Comparison of ENCODE assay signal across 15 cellular contexts in the genomic region with DNA sequence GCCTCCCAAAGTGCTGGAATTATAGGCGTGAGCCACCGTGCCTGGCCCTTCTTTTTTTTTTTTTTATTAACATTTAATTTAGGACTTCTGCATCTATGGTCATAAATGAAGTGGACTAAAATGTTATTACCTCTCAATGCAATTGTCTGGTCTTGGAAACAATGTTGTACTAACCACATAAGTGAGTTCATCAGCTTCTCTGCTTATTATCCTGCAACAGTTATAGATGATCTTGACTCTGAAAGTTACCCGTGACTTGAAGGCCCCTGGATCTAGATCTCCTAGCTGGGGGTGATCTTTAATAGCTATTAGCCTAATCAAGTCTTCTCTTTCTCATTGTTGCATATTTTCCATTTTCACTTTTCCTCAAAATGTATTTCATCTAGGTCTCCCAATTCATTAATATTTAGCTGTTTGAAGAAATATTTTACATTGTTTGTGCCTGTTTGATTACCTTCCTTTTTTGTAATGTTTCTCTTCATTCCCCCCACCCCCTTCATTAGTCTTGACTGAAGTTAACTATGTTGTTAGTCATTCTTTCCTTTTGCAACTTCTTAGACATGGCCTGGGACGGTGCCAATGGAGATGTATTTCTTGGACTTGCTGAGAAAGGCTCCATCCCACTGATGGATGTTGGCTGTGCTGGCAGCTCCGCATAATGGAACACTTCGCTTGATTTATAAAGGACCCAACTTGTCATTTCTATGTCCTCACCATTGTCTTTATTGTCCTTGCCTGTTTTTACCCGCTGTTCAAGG.
DNase-seq lines count a peak whose midpoint lies in the region; ATAC-seq and TF ChIP-seq lines count a peak whose summit lies in the region.
"Had no signal": no experiment of that assay in that cellular context is flagged by ENCODE, and none has a peak within 500 bp of the region (broad histone marks: within the 10 kb centered on the region; RNA-seq: fewer than 3 reads in every experiment).

No MANE protein-coding gene starts in this region.

- DNase-seq in activated CD8-positive, alpha-beta T cell treated with anti-CD3 and anti-CD28 coated beads, Interleukin-2, amount 10 ng/mL, durations not matched to agents 7 days and 5 days = no peak
- DNase-seq in activated CD8-positive, alpha-beta T cell treated with anti-CD3 and anti-CD28 coated beads for 36 hours = no peak
- peak; percentile 95 for DNase-seq in dermis blood vessel endothelial cell
- DNase-seq in kidney glomerular epithelial cell (lab: John Stamatoyannopoulos, UW) = peak; percentile 66
- peak; percentile 59 for DNase-seq in ureter (ENCODE audit: low spot score)
- DNase-seq in mesendoderm = no peak
- no peak for DNase-seq in H4 (ENCODE audit: low spot score)
- DNase-seq: dorsolateral prefrontal cortex; immature natural killer cell; NCI-H1092; NK-92 treated with Interleukin-12 subunit alpha and Interleukin-12 subunit beta, amount 100 ng/mL, for 24 hours; pancreas had no signal

- H3K36me3 ChIP-seq in mesendoderm (ENCODE audit: control insufficient read depth, insufficient read depth, low read length) = no peaks in the 10 kb centered on the region
- H3K36me3 ChIP-seq: HAP-1, pancreas had no signal

- H3K79me2 ChIP-seq in mesendoderm (ENCODE audit: control insufficient read depth, insufficient read depth, low read length) = no peaks in the 10 kb centered on the region

- CTCF ChIA-PET in activated CD8-positive, alpha-beta T cell treated with anti-CD3 and anti-CD28 coated beads, Interleukin-2, amount 10 ng/mL, durations not matched to agents 7 days and 5 days (lab: Charles Lee) = interaction anchor here (1.4 kb wide), 1 partner anchor 9 kb away, joined by 5 read pairs; no protein-coding TSS in a partner anchor
- CTCF ChIA-PET in activated CD8-positive, alpha-beta T cell treated with anti-CD3 and anti-CD28 coated beads for 36 hours (lab: Charles Lee) = interaction anchor here (1.2 to 1.4 kb wide), 2 partner anchors 180 to 187 kb away, joined by 3 to 5 read pairs; no protein-coding TSS in a partner anchor

- no peak overlapping the region for H3K18ac ChIP-seq in mesendoderm (ENCODE audit: low read length)

- no peak overlapping the region for H3K56ac ChIP-seq in mesendoderm (ENCODE audit: low read length)

- H2AK5ac ChIP-seq in mesendoderm (ENCODE audit: low read length) = no peak overlapping the region

- no peak overlapping the region for H2BK15ac ChIP-seq in mesendoderm (replicated peaks; ENCODE audit: low read depth)

- H2BK120ac ChIP-seq in mesendoderm (ENCODE audit: low read depth, low read length) = no peak overlapping the region

- H3K4me1 Mint-ChIP-seq in activated CD8-positive, alpha-beta T cell treated with anti-CD3 and anti-CD28 coated beads, Interleukin-2, amount 10 ng/mL, durations not matched to agents 7 days and 5 days (ENCODE audit: low read depth) = peaks cover 79% of the 10 kb centered on the region
- H3K4me1 Mint-ChIP-seq in activated CD8-positive, alpha-beta T cell treated with anti-CD3 and anti-CD28 coated beads for 36 hours (ENCODE audit: low read depth) = peaks cover 45% of the 10 kb centered on the region

- H3K27ac ChIP-seq in mesendoderm (ENCODE audit: low read depth, low read length) = no peak overlapping the region
- H3K27ac ChIP-seq: 22Rv1, dorsolateral prefrontal cortex, pancreas had no signal

- H4K5ac ChIP-seq in mesendoderm (ENCODE audit: low read length) = no peak overlapping the region

- intact Hi-C loops in activated CD8-positive, alpha-beta T cell treated with anti-CD3 and anti-CD28 coated beads for 36 hours (cut with micrococcal nuclease) = no loop called here

- H3K4me3 ChIP-seq in mesendoderm (ENCODE audit: low read length) = no peak overlapping the region
- H3K4me3 ChIP-seq: dorsolateral prefrontal cortex, HAP-1, pancreas had no signal

- peaks cover 3% of the 10 kb centered on the region for H3K4me1 ChIP-seq in mesendoderm (ENCODE audit: control insufficient read depth, low read depth, low read length)
- H3K4me1 ChIP-seq: pancreas had no signal

- peaks cover 7% of the 10 kb centered on the region for H3K9me3 Mint-ChIP-seq in activated CD8-positive, alpha-beta T cell treated with anti-CD3 and anti-CD28 coated beads, Interleukin-2, amount 10 ng/mL, durations not matched to agents 7 days and 5 days (ENCODE audit: insufficient read depth)
- no peaks in the 10 kb centered on the region for H3K9me3 Mint-ChIP-seq in activated CD8-positive, alpha-beta T cell treated with anti-CD3 and anti-CD28 coated beads for 36 hours
- H3K9me3 Mint-ChIP-seq: immature natural killer cell had no signal

- TF ChIP-seq CTCF in activated CD8-positive, alpha-beta T cell treated with anti-CD3 and anti-CD28 coated beads for 36 hours (IDR thresholded peaks at IDR 0.05) = no peak

- H3K4me3 Mint-ChIP-seq in activated CD8-positive, alpha-beta T cell treated with anti-CD3 and anti-CD28 coated beads, Interleukin-2, amount 10 ng/mL, durations not matched to agents 7 days and 5 days = no peak overlapping the region
- no peak overlapping the region for H3K4me3 Mint-ChIP-seq in activated CD8-positive, alpha-beta T cell treated with anti-CD3 and anti-CD28 coated beads for 36 hours

- WGBS in mesendoderm (ENCODE audit: extremely low coverage, insufficient coverage, low lambda C conversion rate) = no CpG with 5 or more reads among the region's 7 CpGs

- H3K23ac ChIP-seq in mesendoderm (ENCODE audit: low read length) = no peak overlapping the region

- no peaks in the 10 kb centered on the region for H3K79me1 ChIP-seq in mesendoderm (ENCODE audit: low read length)

- H3K27me3 Mint-ChIP-seq in activated CD8-positive, alpha-beta T cell treated with anti-CD3 and anti-CD28 coated beads, Interleukin-2, amount 10 ng/mL, durations not matched to agents 7 days and 5 days (ENCODE audit: low read depth) = no peaks in the 10 kb centered on the region
- H3K27me3 Mint-ChIP-seq in activated CD8-positive, alpha-beta T cell treated with anti-CD3 and anti-CD28 coated beads for 36 hours = no peaks in the 10 kb centered on the region

- H3K4ac ChIP-seq in mesendoderm (ENCODE audit: low read depth, low read length) = no peak overlapping the region

- ATAC-seq in activated CD8-positive, alpha-beta T cell treated with anti-CD3 and anti-CD28 coated beads, Interleukin-2, amount 10 ng/mL, durations not matched to agents 7 days and 5 days = no peak
- no peak for ATAC-seq in activated CD8-positive, alpha-beta T cell treated with anti-CD3 and anti-CD28 coated beads for 36 hours
- ATAC-seq in GM18498 (IDR thresholded peaks at IDR 0.05; ENCODE audit: unreplicated experiment) = no peak

- no peak overlapping the region for H2BK5ac ChIP-seq in mesendoderm (ENCODE audit: low read length)

- peaks cover 36% of the 10 kb centered on the region for H3K36me3 Mint-ChIP-seq in activated CD8-positive, alpha-beta T cell treated with anti-CD3 and anti-CD28 coated beads, Interleukin-2, amount 10 ng/mL, durations not matched to agents 7 days and 5 days (ENCODE audit: low read depth)
- peaks cover 3% of the 10 kb centered on the region for H3K36me3 Mint-ChIP-seq in activated CD8-positive, alpha-beta T cell treated with anti-CD3 and anti-CD28 coated beads for 36 hours (ENCODE audit: low read depth)

- POLR2A ChIA-PET in activated CD8-positive, alpha-beta T cell treated with anti-CD3 and anti-CD28 coated beads, Interleukin-2, amount 10 ng/mL, durations not matched to agents 7 days and 5 days (lab: Charles Lee) = no interaction called here
- POLR2A ChIA-PET in activated CD8-positive, alpha-beta T cell treated with anti-CD3 and anti-CD28 coated beads for 36 hours (lab: Charles Lee) = interaction anchor here (1.0 kb wide), 1 partner anchor 10 kb away, joined by 4 read pairs; no protein-coding TSS in a partner anchor

- H4K8ac ChIP-seq in mesendoderm (ENCODE audit: low read depth, low read length) = no peak overlapping the region

- no peak overlapping the region for H3K9ac ChIP-seq in mesendoderm (ENCODE audit: low read length)

- no peak overlapping the region for H3K4me2 ChIP-seq in mesendoderm (ENCODE audit: low read length)

- H3K27ac Mint-ChIP-seq in activated CD8-positive, alpha-beta T cell treated with anti-CD3 and anti-CD28 coated beads, Interleukin-2, amount 10 ng/mL, durations not matched to agents 7 days and 5 days = peak overlapping the region; percentile 63
- H3K27ac Mint-ChIP-seq in activated CD8-positive, alpha-beta T cell treated with anti-CD3 and anti-CD28 coated beads for 36 hours = no peak overlapping the region

- H3K27me3 ChIP-seq in mesendoderm (ENCODE audit: insufficient read depth, low read length, poor library complexity) = no peaks in the 10 kb centered on the region
- H3K27me3 ChIP-seq: dorsolateral prefrontal cortex, pancreas had no signal

Comparison
In these comparisons a context has a peak if more than half of its experiments do, and no peak if none do; other contexts are left out.
1. DNase-seq: peak in dermis blood vessel endothelial cell (single experiment), kidney glomerular epithelial cell (single experiment) and ureter (single experiment); none in activated CD8-positive, alpha-beta T cell treated with anti-CD3 and anti-CD28 coated beads, Interleukin-2, amount 10 ng/mL, durations not matched to agents 7 days and 5 days (single experiment), activated CD8-positive, alpha-beta T cell treated with anti-CD3 and anti-CD28 coated beads for 36 hours (single experiment), mesendoderm (single experiment) and H4 (single experiment).